In genomic region chr17:8914554-8914953, GRCh38 we compare ENCODE assay signal across 1 cellular context.
TF ChIP-seq lines count a peak whose summit lies in the region.

No MANE protein-coding gene starts in this region.

TF ChIP-seq in H1, 55 proteins besides CTCF, POLR2A, EP300 and RAD21:
- no peak for TF ChIP-seq SP1 (IDR thresholded peaks at IDR 0.05; ENCODE audit: low read depth, low read length)
- no peak for TF ChIP-seq ZNF274 (IDR thresholded peaks at IDR 0.05; ENCODE audit: borderline replicate concordance, extremely low read depth, low read length)
- TF ChIP-seq POU5F1 (IDR thresholded peaks at IDR 0.05; ENCODE audit: low read depth, low read length): no peak
- TF ChIP-seq GABPA (IDR thresholded peaks at IDR 0.05; ENCODE audit: borderline replicate concordance, insufficient read depth, low read length): no peak
- no peak for TF ChIP-seq TBP (IDR thresholded peaks at IDR 0.05; ENCODE audit: low read depth, low read length)
- no peak for TF ChIP-seq FOSL1 (IDR thresholded peaks at IDR 0.05; ENCODE audit: insufficient read depth, low read depth, low read length)
- no peak for TF ChIP-seq CTBP2 (IDR thresholded peaks at IDR 0.05; ENCODE audit: borderline replicate concordance, insufficient read depth, insufficient read length, low read length)
- no peak for TF ChIP-seq ATF3 (IDR thresholded peaks at IDR 0.05; ENCODE audit: insufficient read depth, low read depth, low read length)
